In the genomic region with DNA sequence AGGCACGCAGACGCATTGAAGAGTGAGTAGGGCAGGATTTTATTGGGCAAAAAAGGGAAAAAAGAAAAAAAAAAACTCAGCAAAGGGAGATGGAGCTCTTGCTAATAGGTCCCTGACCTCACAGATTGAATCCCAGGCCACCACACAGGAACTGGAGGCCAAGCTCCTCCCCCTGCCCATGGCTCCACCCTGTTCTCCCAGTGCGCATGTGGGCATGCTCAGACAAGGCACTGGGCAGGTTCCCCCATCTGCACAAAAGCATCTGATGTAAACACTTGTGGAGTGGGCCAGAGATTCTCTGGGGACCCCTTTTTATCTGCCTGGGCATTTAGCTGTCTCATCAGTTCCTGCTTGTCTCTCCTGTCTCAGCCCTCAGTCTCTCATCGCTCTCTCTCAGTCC, we compare ENCODE assay signal across 2 cellular contexts.
TF ChIP-seq lines count a peak whose summit lies in the region.

No MANE protein-coding gene starts in this region.

TF ChIP-seq in SK-N-SH treated with all-trans-retinoic acid at 6 μM for 48 hours, 23 proteins besides CTCF, POLR2A, EP300 and RAD21:
- no peak for TF ChIP-seq OSR1 (CRISPR knock-in tag; IDR thresholded peaks at IDR 0.05)
- TF ChIP-seq, protein P1, sequence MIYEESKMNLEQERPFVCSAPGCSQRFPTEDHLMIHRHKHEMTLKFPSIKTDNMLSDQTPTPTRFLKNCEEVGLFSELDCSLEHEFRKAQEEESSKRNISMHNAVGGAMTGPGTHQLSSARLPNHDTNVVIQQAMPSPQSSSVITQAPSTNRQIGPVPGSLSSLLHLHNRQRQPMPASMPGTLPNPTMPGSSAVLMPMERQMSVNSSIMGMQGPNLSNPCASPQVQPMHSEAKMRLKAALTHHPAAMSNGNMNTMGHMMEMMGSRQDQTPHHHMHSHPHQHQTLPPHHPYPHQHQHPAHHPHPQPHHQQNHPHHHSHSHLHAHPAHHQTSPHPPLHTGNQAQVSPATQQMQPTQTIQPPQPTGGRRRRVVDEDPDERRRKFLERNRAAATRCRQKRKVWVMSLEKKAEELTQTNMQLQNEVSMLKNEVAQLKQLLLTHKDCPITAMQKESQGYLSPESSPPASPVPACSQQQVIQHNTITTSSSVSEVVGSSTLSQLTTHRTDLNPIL (CRISPR knock-in tag; IDR thresholded peaks at IDR 0.05; ENCODE audit: low read depth), result no peak
- TF ChIP-seq CSDC2 (CRISPR knock-in tag; IDR thresholded peaks at IDR 0.05), result no peak
- TF ChIP-seq, protein P2, sequence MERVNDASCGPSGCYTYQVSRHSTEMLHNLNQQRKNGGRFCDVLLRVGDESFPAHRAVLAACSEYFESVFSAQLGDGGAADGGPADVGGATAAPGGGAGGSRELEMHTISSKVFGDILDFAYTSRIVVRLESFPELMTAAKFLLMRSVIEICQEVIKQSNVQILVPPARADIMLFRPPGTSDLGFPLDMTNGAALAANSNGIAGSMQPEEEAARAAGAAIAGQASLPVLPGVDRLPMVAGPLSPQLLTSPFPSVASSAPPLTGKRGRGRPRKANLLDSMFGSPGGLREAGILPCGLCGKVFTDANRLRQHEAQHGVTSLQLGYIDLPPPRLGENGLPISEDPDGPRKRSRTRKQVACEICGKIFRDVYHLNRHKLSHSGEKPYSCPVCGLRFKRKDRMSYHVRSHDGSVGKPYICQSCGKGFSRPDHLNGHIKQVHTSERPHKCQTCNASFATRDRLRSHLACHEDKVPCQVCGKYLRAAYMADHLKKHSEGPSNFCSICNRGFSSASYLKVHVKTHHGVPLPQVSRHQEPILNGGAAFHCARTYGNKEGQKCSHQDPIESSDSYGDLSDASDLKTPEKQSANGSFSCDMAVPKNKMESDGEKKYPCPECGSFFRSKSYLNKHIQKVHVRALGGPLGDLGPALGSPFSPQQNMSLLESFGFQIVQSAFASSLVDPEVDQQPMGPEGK (CRISPR knock-in tag; IDR thresholded peaks at IDR 0.05; ENCODE audit: borderline replicate concordance), result no peak
- no peak for TF ChIP-seq ZNF565 (CRISPR knock-in tag; conservative IDR thresholded peaks at IDR 0.05; ENCODE audit: low read depth)
- TF ChIP-seq, protein P3, sequence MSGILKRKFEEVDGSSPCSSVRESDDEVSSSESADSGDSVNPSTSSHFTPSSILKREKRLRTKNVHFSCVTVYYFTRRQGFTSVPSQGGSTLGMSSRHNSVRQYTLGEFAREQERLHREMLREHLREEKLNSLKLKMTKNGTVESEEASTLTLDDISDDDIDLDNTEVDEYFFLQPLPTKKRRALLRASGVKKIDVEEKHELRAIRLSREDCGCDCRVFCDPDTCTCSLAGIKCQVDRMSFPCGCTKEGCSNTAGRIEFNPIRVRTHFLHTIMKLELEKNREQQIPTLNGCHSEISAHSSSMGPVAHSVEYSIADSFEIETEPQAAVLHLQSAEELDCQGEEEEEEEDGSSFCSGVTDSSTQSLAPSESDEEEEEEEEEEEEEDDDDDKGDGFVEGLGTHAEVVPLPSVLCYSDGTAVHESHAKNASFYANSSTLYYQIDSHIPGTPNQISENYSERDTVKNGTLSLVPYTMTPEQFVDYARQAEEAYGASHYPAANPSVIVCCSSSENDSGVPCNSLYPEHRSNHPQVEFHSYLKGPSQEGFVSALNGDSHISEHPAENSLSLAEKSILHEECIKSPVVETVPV (CRISPR knock-in tag; IDR thresholded peaks at IDR 0.05), result no peak
- no peak for TF ChIP-seq RARB (CRISPR knock-in tag; IDR thresholded peaks at IDR 0.05)
- TF ChIP-seq ESRRG (CRISPR knock-in tag; IDR thresholded peaks at IDR 0.05), result no peak
- TF ChIP-seq TCF4 (CRISPR knock-in tag; IDR thresholded peaks at IDR 0.05; ENCODE audit: borderline replicate concordance), result no peak
- TF ChIP-seq PPARA (CRISPR knock-in tag; IDR thresholded peaks at IDR 0.05; ENCODE audit: borderline replicate concordance), result no peak
- TF ChIP-seq ZC3H10 (CRISPR knock-in tag; IDR thresholded peaks at IDR 0.05), result no peak
- no peak for TF ChIP-seq ZNF8 (CRISPR knock-in tag; IDR thresholded peaks at IDR 0.05)
- TF ChIP-seq ZFP30 (CRISPR knock-in tag; IDR thresholded peaks at IDR 0.05), result no peak
- no peak for TF ChIP-seq GLIS3 (CRISPR knock-in tag; IDR thresholded peaks at IDR 0.05)

TF ChIP-seq in SK-N-SH, 30 proteins besides CTCF, POLR2A, EP300 and RAD21:
- TF ChIP-seq FOXM1 (IDR thresholded peaks at IDR 0.05; ENCODE audit: low read depth) (no peak), TAF1 (IDR thresholded peaks at IDR 0.05; ENCODE audit: borderline replicate concordance, low read depth, low read length) (no peak), SMC3 (IDR thresholded peaks at IDR 0.05; ENCODE audit: low read depth, low read length) (no peak), NFIC (IDR thresholded peaks at IDR 0.05; ENCODE audit: borderline replicate concordance) (no peak), RFX5 (IDR thresholded peaks at IDR 0.05; ENCODE audit: low read length) (no peak), RXRA (IDR thresholded peaks at IDR 0.05; ENCODE audit: borderline replicate concordance, low read depth) (no peak)
